Comparison of ENCODE assay signal across 25 cellular contexts in genomic region chr15:84880007-84880406, GRCh38. TPM values are rescaled to one million over a fixed set of nuclear protein-coding genes. Genes with fewer than 3 reads are reported as not detected.
DNase-seq lines count a peak whose midpoint lies in the region; ATAC-seq and TF ChIP-seq lines count a peak whose summit lies in the region.
"Had no signal": no experiment of that assay in that cellular context is flagged by ENCODE, and none has a peak within 500 bp of the region (broad histone marks: within the 10 kb centered on the region; RNA-seq: fewer than 3 reads in every experiment).

No MANE protein-coding gene starts in this region.

- no peaks in the 10 kb centered on the region for H3K27me3 ChIP-seq in GM23338 (ENCODE audit: insufficient read depth)
- H3K27me3 ChIP-seq in spleen (replicated peaks in 1 of 7), result no peaks in the 10 kb centered on the region
- H3K27me3 ChIP-seq: BE2C; BLaER1 treated with 17β-estradiol and CSF1 and Interleukin-3, amounts not matched to agents 10 nM and 100 nM had no signal

- peaks cover 5% of the 10 kb centered on the region; the same call in 1 of the 2 replicates for H3F3A ChIP-seq in GM23338 (replicated peaks; ENCODE audit: low read depth)

- ATAC-seq in GM23338 (no peak), GM21515 (IDR thresholded peaks at IDR 0.05; ENCODE audit: unreplicated experiment) (no peak)
- ATAC-seq in central memory CD8-positive, alpha-beta T cell (replicated peaks; ENCODE audit: extremely low read depth, poor library complexity, severe bottlenecking), result no peak
- ATAC-seq: A549, GM12878, HCT116 had no signal

- H3K9me3 ChIP-seq in HEK293 (ENCODE audit: control insufficient read depth, insufficient read depth, low read depth, low read length) (no peaks in the 10 kb centered on the region), spleen (no peaks in the 10 kb centered on the region)
- H3K9me3 ChIP-seq: A549; BE2C; BLaER1 treated with 17β-estradiol and CSF1 and Interleukin-3, amounts not matched to agents 10 nM and 100 nM had no signal

- intact Hi-C loops in spleen (cut with DNase I; ENCODE audit: low total_unique reads), result no loop called here
- intact Hi-C loops in lower leg skin (cut with DNase I; ENCODE audit: low total_unique reads), result no loop called here

- H3K4me3 ChIP-seq in GM23338 (no peak overlapping the region), HEK293 (ENCODE audit: low read depth, low read length) (no peak overlapping the region), spleen (no peak overlapping the region), lower leg skin (ENCODE audit: low read depth, poor library complexity, severe bottlenecking) (no peak overlapping the region)
- H3K4me3 ChIP-seq: A549; BLaER1 treated with 17β-estradiol and CSF1 and Interleukin-3, amounts not matched to agents 10 nM and 100 nM; GM12878 had no signal

- no peak overlapping the region for H2AFZ ChIP-seq in GM23338

- 79 to 89% (median 87%) methylated on average over 3 of the region's 3 CpGs for WGBS in spleen, 5 donors
- WGBS in lower leg skin, 2 donors, result 89 to 92% methylated on average over 3 of the region's 3 CpGs

- no peaks in the 10 kb centered on the region for H4K20me1 ChIP-seq in GM23338 (replicated peaks; ENCODE audit: insufficient read depth)
- H4K20me1 ChIP-seq: BLaER1 treated with 17β-estradiol and CSF1 and Interleukin-3, amounts not matched to agents 10 nM and 100 nM had no signal

- no peak overlapping the region for H3K4me2 ChIP-seq in GM23338
- H3K4me2 ChIP-seq: A549; BLaER1 treated with 17β-estradiol and CSF1 and Interleukin-3, amounts not matched to agents 10 nM and 100 nM had no signal

- peak; percentile 35 for DNase-seq in GM23338 (ENCODE audit: low spot score)
- no peak for DNase-seq in central memory CD8-positive, alpha-beta T cell (ENCODE audit: low spot score in 2 of 2)
- DNase-seq in progenitor cell of endocrine pancreas (ENCODE audit: low spot score, unreplicated experiment), result no peak
- no peak for DNase-seq in spleen
- DNase-seq in lower leg skin (ENCODE audit: low spot score in 2 of 2), result no peak
- DNase-seq: 8988T; ACHN; AML-193; BE2C; CD4-positive, alpha-beta T cell; CD8-positive, alpha-beta memory T cell; DMS 273 treated with DMSO at 0.1 percent for 48 hours; DMS79; EL; GDM1; H9; HFFc6 had no signal

- CTCF ChIA-PET in HEK293 (lab: Yijun Ruan, JAX), result interaction anchor here (0.7 kb wide), 1 partner anchor 1288 kb away, joined by 3 read pairs; no protein-coding TSS in a partner anchor

- no peaks in the 10 kb centered on the region for H3K9me3 Mint-ChIP-seq in GM23338
- no peaks in the 10 kb centered on the region for H3K9me3 Mint-ChIP-seq in central memory CD8-positive, alpha-beta T cell
- H3K9me3 Mint-ChIP-seq in progenitor cell of endocrine pancreas (ENCODE audit: low read depth), result no peaks in the 10 kb centered on the region
- H3K9me3 Mint-ChIP-seq: CD14-positive monocyte; CD4-positive, alpha-beta T cell; CD8-positive, alpha-beta memory T cell; H9; HFFc6 had no signal

- H3K4me1 ChIP-seq in GM23338 (ENCODE audit: insufficient read depth) (no peaks in the 10 kb centered on the region; the same call in none of the 2 replicates), HEK293 (ENCODE audit: control insufficient read depth, insufficient read depth, low read length) (no peaks in the 10 kb centered on the region), spleen (peaks cover 0 to 6% (median 0%) of the 10 kb centered on the region in 6 donors)
- H3K4me1 ChIP-seq: A549 had no signal

- H3K79me2 ChIP-seq in GM23338 (replicated peaks; ENCODE audit: insufficient read depth), result no peaks in the 10 kb centered on the region

- H3K27ac Mint-ChIP-seq in GM23338, result no peak overlapping the region
- peak overlapping the region; percentile 12 for H3K27ac Mint-ChIP-seq in central memory CD8-positive, alpha-beta T cell (ENCODE audit: low read depth)
- peak overlapping the region; percentile 79 for H3K27ac Mint-ChIP-seq in progenitor cell of endocrine pancreas
- H3K27ac Mint-ChIP-seq: CD4-positive, alpha-beta T cell; CD8-positive, alpha-beta memory T cell; H9; HFFc6 had no signal

- H3K36me3 ChIP-seq in GM23338 (ENCODE audit: insufficient read depth) (no peaks in the 10 kb centered on the region), HEK293 (ENCODE audit: control insufficient read depth in 2 of 2, insufficient read depth in 1 of 2, low read length in 2 of 2) (no peaks in the 10 kb centered on the region), spleen (no peaks in the 10 kb centered on the region)
- H3K36me3 ChIP-seq: BE2C; BLaER1 treated with 17β-estradiol and CSF1 and Interleukin-3, amounts not matched to agents 10 nM and 100 nM had no signal

- H3K4me1 Mint-ChIP-seq in GM23338, result peaks cover 14% of the 10 kb centered on the region
- H3K4me1 Mint-ChIP-seq in central memory CD8-positive, alpha-beta T cell, result no peaks in the 10 kb centered on the region
- peaks cover 16% of the 10 kb centered on the region for H3K4me1 Mint-ChIP-seq in progenitor cell of endocrine pancreas (ENCODE audit: low read depth)
- H3K4me1 Mint-ChIP-seq: CD8-positive, alpha-beta memory T cell had no signal

- H3K27me3 Mint-ChIP-seq in GM23338 (ENCODE audit: insufficient read depth, low read depth, poor library complexity), result peaks cover 6% of the 10 kb centered on the region
- H3K27me3 Mint-ChIP-seq in central memory CD8-positive, alpha-beta T cell, result peaks cover 35% of the 10 kb centered on the region
- H3K27me3 Mint-ChIP-seq in progenitor cell of endocrine pancreas, result peaks cover 9% of the 10 kb centered on the region
- H3K27me3 Mint-ChIP-seq: CD4-positive, alpha-beta T cell had no signal

- TF ChIP-seq CTCF in GM23338 (conservative IDR thresholded peaks at IDR 0.05; ENCODE audit: low read depth in 2 of 2) (no peak), HEK293 (tag by site-specific recombination; IDR thresholded peaks at IDR 0.05) (no peak), progenitor cell of endocrine pancreas (IDR thresholded peaks at IDR 0.05; ENCODE audit: unreplicated experiment) (no peak), spleen (IDR thresholded peaks at IDR 0.05 in 8 of 11, conservative IDR thresholded peaks at IDR 0.05 in 3 of 11) (no peak), lower leg skin (IDR thresholded peaks at IDR 0.05) (no peak)

- H3K36me3 Mint-ChIP-seq in GM23338 (ENCODE audit: low read depth), result no peaks in the 10 kb centered on the region
- peaks cover 2% of the 10 kb centered on the region for H3K36me3 Mint-ChIP-seq in central memory CD8-positive, alpha-beta T cell (ENCODE audit: insufficient read depth)
- no peaks in the 10 kb centered on the region for H3K36me3 Mint-ChIP-seq in progenitor cell of endocrine pancreas (ENCODE audit: insufficient read depth)
- H3K36me3 Mint-ChIP-seq: CD14-positive monocyte; CD8-positive, alpha-beta memory T cell had no signal

- POLR2A ChIA-PET in HEK293 (lab: Yijun Ruan, JAX), result interaction anchor here (0.7 kb wide), 2 partner anchors 13 to 42 kb away, joined by 3 to 5 read pairs; no protein-coding TSS in a partner anchor

- TF ChIP-seq POLR2A in spleen (IDR thresholded peaks at IDR 0.05) (no peak), lower leg skin (IDR thresholded peaks at IDR 0.05) (no peak)

- H3K4me3 Mint-ChIP-seq in GM23338 (no peak overlapping the region), progenitor cell of endocrine pancreas (ENCODE audit: low read depth) (no peak overlapping the region)
- no peak overlapping the region for H3K4me3 Mint-ChIP-seq in central memory CD8-positive, alpha-beta T cell
- H3K4me3 Mint-ChIP-seq: CD14-positive monocyte; CD4-positive, alpha-beta T cell; CD8-positive, alpha-beta memory T cell; H9; HFFc6 had no signal

- H3K9me2 ChIP-seq in GM23338 (ENCODE audit: insufficient read depth), result no peaks in the 10 kb centered on the region

- H3K27ac ChIP-seq in GM23338 (ENCODE audit: low read depth), result no peak overlapping the region
- no peak overlapping the region for H3K27ac ChIP-seq in HEK293 (ENCODE audit: extremely low read depth, low read depth, low read length)
- no peak overlapping the region for H3K27ac ChIP-seq in spleen
- H3K27ac ChIP-seq: BLaER1 treated with 17β-estradiol and CSF1 and Interleukin-3, amounts not matched to agents 10 nM and 100 nM had no signal

TF ChIP-seq in GM23338, 12 proteins besides CTCF, POLR2A, EP300 and RAD21 (continues in another document):
- TF ChIP-seq JUNB (IDR thresholded peaks at IDR 0.05; ENCODE audit: unreplicated experiment) (no peak), STAT1 (IDR thresholded peaks at IDR 0.05; ENCODE audit: unreplicated experiment) (no peak), NANOG (IDR thresholded peaks at IDR 0.05; ENCODE audit: borderline replicate concordance) (no peak), EZH2 (IDR thresholded peaks at IDR 0.05; ENCODE audit: low read depth, unreplicated experiment) (no peak), EZH2phosphoT487 (IDR thresholded peaks at IDR 0.05; ENCODE audit: unreplicated experiment) (no peak), ZNF331 (CRISPR knock-in tag; IDR thresholded peaks at IDR 0.05; ENCODE audit: low read depth) (no peak), CREB1 (CRISPR knock-in tag; IDR thresholded peaks at IDR 0.05; ENCODE audit: low read depth) (no peak)

TF ChIP-seq in HEK293, 187 proteins besides CTCF, POLR2A, EP300 and RAD21:
- TF ChIP-seq ZNF112 (tag by site-specific recombination; IDR thresholded peaks at IDR 0.05), result no peak
- TF ChIP-seq PRDM1 (tag by site-specific recombination; IDR thresholded peaks at IDR 0.05), result peak; percentile 92

RNA-seq across cellular contexts. Expression of gene SLC28A1, which starts 4.5 kb away (rescaled TPM):
- not detected in 2 replicates for total RNA-seq in GM23338 (2014; rRNA removed; shearing (Covaris generic))
- not detected in 2 replicates for polyA plus RNA-seq in GM23338 (2016; fragmentation: Nextera tagmentation; extraction: Ambion mirVana)
- total RNA-seq in progenitor cell of endocrine pancreas, result not detected in 2 replicates
- total RNA-seq in spleen, result under 1 TPM in 1 of 7 donors, not detected in 6; 0.16 TPM
- polyA plus RNA-seq in spleen, result under 1 TPM in 2 of 3 donors, not detected in 1; 0.10 to 0.29 TPM
- total RNA-seq in lower leg skin, result not detected
- total RNA-seq: CD4-positive, alpha-beta T cell; CD8-positive, alpha-beta memory T cell; GM12878; H1; HFFc6 had no signal
- polyA plus RNA-seq: CD14-positive monocyte; CD8-positive, alpha-beta memory T cell; GM12878 had no signal
